In genomic region chr1:176741181-176741580, GRCh38 we compare ENCODE assay signal across 26 cellular contexts.
"Had no signal": no experiment of that assay in that cellular context is flagged by ENCODE, and none has a peak within 500 bp of the region (broad histone marks: within the 10 kb centered on the region; RNA-seq: fewer than 3 reads in every experiment).

No MANE protein-coding gene starts in this region.

- DNase-seq: stimulated activated CD4-positive, alpha-beta T cell treated with anti-CD3 and anti-CD28 coated beads, Interleukin-2, amount 100 ng/mL, for 48 hours; stimulated activated CD4-positive, alpha-beta T cell treated with anti-CD3 and anti-CD28 coated beads, Interleukin-4, amount 100 ng/mL, for 1 hour; stimulated activated CD4-positive, alpha-beta T cell treated with anti-CD3 and anti-CD28 coated beads, Interleukin-4, amount 100 ng/mL, for 24 hours; stimulated activated CD4-positive, alpha-beta T cell treated with anti-CD3 and anti-CD28 coated beads, Interleukin-4, amount 100 ng/mL, for 4 hours; stimulated activated CD8-positive, alpha-beta memory T cell treated with anti-CD3 and anti-CD28 coated beads, Interleukin-4, amount 100 ng/mL, for 48 hours; stimulated activated naive B cell treated with anti-CD40 and anti-IgM and Interleukin-4, amounts not matched to agents 10 μg/mL and 1 μg/mL and 100 μg/mL, for 72 hours; stimulated activated naive CD4-positive, alpha-beta T cell; stimulated activated naive CD4-positive, alpha-beta T cell treated with Interleukin-2 at 50 U/mL for 16 hours; stimulated activated naive CD8-positive, alpha-beta T cell treated with anti-CD3 and anti-CD28 coated beads, Interleukin-15, amount 100 ng/mL, for 72 hours; stimulated activated naive CD8-positive, alpha-beta T cell treated with anti-CD3 and anti-CD28 coated beads, Interleukin-15, Interleukin-2, amounts not matched to agents 100 U/mL and 50 U/mL, for 24 hours; stomach; substantia nigra; testis; thyroid gland; tibial artery; transverse colon; trophoblast cell; upper lobe of left lung; upper lobe of right lung; uterus had no signal

- ATAC-seq: stimulated activated effector memory CD8-positive, alpha-beta T cell treated with anti-CD3 and anti-CD28 coated beads, Interleukin-12 subunit alpha, Interleukin-12 subunit beta, amount 100 ng/mL, for 72 hours; stimulated activated memory B cell treated with anti-CD40 and anti-IgM and Interleukin-4, amounts not matched to agents 10 μg/mL and 1 μg/mL and 100 μg/mL, for 72 hours; stimulated activated naive B cell treated with anti-CD40 and anti-IgM and Interleukin-4, amounts not matched to agents 10 μg/mL and 1 μg/mL and 100 μg/mL, for 72 hours; stimulated activated naive CD8-positive, alpha-beta T cell treated with anti-CD3 and anti-CD28 coated beads, Interleukin-15, amount 100 ng/mL, for 72 hours; stimulated activated naive CD8-positive, alpha-beta T cell treated with anti-CD3 and anti-CD28 coated beads, Interleukin-15, Interleukin-2, amounts not matched to agents 100 U/mL and 50 U/mL, for 24 hours; upper lobe of right lung had no signal

- H3K4me1 ChIP-seq: stomach, suprapubic skin, testis, thyroid gland, tibial artery, tibial nerve, transverse colon, upper lobe of left lung, upper lobe of right lung, uterus, vagina had no signal

- H3K36me3 ChIP-seq: stomach, suprapubic skin, thoracic aorta, thyroid gland, tibial artery, tibial nerve, transverse colon, upper lobe of left lung, upper lobe of right lung, uterus, vagina had no signal

- H3K9me3 ChIP-seq: stomach, suprapubic skin, testis, thoracic aorta, thyroid gland, tibial artery, tibial nerve, transverse colon, upper lobe of left lung, upper lobe of right lung, uterus, vagina had no signal

- H3K4me3 ChIP-seq: stomach, suprapubic skin, testis, thoracic aorta, thyroid gland, tibial artery, tibial nerve, transverse colon, upper lobe of left lung, upper lobe of right lung, uterus, vagina had no signal

- H3K27ac ChIP-seq: stomach, suprapubic skin, testis, thoracic aorta, thyroid gland, tibial artery, tibial nerve, transverse colon, upper lobe of left lung, upper lobe of right lung, uterus, vagina had no signal

- H3K27me3 ChIP-seq: stomach, suprapubic skin, testis, thyroid gland, tibial artery, tibial nerve, transverse colon, upper lobe of left lung, upper lobe of right lung, uterus, vagina had no signal
